In the genomic region with DNA sequence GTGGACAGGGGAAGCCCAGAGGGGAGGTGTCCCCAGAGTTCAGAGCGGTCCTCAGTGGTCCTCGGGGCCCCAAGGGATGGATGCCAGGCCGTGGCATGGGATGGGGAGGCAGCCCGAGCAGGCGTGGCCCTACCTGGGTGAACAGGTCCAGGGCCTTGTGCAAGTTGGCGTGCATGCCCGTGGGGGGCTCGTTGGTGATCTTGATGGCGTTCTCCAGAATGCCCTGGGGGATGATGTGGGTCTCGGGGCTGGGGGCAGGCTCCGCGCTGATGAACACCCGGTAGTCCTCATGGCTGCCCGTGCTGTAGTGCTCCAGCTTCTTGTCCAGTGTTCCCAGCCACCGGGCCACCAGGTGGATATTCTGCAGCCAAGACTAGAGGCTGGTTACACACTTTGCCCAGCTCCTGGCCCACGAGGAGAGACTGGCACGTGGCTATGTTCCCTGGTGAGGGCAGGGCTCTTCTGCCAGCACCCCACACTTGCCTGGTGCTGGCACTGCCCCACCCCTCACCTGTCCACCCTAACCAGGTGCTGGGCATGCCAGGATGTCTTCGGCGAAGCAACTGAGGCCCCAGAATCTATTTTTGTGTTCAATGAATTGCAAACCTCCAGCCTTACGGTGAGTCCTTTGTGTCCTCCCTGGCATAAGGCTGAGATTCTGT, we compare ENCODE assay signal across 14 cellular contexts. TPM values are rescaled to one million over a fixed set of nuclear protein-coding genes. Genes with fewer than 3 reads are reported as not detected.
DNase-seq lines count a peak whose midpoint lies in the region; ATAC-seq lines count a peak whose summit lies in the region.
"Had no signal": no experiment of that assay in that cellular context is flagged by ENCODE, and none has a peak within 500 bp of the region (broad histone marks: within the 10 kb centered on the region; RNA-seq: fewer than 3 reads in every experiment).

No MANE protein-coding gene starts in this region.

- no peak overlapping the region for H3K27ac ChIP-seq in CD4-positive, alpha-beta memory T cell (ENCODE audit: low read depth, low read length)
- no peak overlapping the region for H3K27ac ChIP-seq in neuronal stem cell (replicated peaks; ENCODE audit: low read length)
- H3K27ac ChIP-seq: KMS-11 had no signal

- no peak overlapping the region for H2BK5ac ChIP-seq in neuronal stem cell (ENCODE audit: low read length)

- H3K27me3 Mint-ChIP-seq in activated T-cell treated with anti-CD3 and anti-CD28 coated beads, Interleukin-2, amount 50 U/mL, for 24 hours = no peaks in the 10 kb centered on the region
- H3K27me3 Mint-ChIP-seq in activated T-cell treated with anti-CD3 and anti-CD28 coated beads, Interleukin-2, amount 50 U/mL, for 4 hours (ENCODE audit: low read depth) = no peaks in the 10 kb centered on the region
- no peaks in the 10 kb centered on the region for H3K27me3 Mint-ChIP-seq in CD4-positive, alpha-beta memory T cell
- peaks cover 2% of the 10 kb centered on the region for H3K27me3 Mint-ChIP-seq in activated T-helper 1 cell treated with anti-CD3 and anti-CD28 coated beads, Interleukin-12 subunit alpha, Interleukin-12 subunit beta, Interleukin-2, Interleukin-4 antibody, amounts not matched to agents 30 ng/mL and 10 ng/mL and 1 ng/mL, durations not matched to agents 14 hours and 24 hours and 36 hours (ENCODE audit: insufficient read depth)

- H4K8ac ChIP-seq in neuronal stem cell (ENCODE audit: low read depth, low read length) = peak overlapping the region; percentile 30

- no peaks in the 10 kb centered on the region for H3K4me1 ChIP-seq in CD4-positive, alpha-beta memory T cell (ENCODE audit: insufficient read depth, low read length)
- peaks cover 6 to 11% of the 10 kb centered on the region in 2 donors for H3K4me1 ChIP-seq in neuronal stem cell (ENCODE audit: control insufficient read depth in 2 of 2, insufficient read depth in 1 of 2, low read depth in 1 of 2, low read length in 2 of 2)

- H3K4ac ChIP-seq in neuronal stem cell (ENCODE audit: low read length) = no peak overlapping the region

- H2BK15ac ChIP-seq in neuronal stem cell (ENCODE audit: low read length) = no peak overlapping the region

- no peaks in the 10 kb centered on the region for H3K36me3 ChIP-seq in CD4-positive, alpha-beta memory T cell (ENCODE audit: insufficient read depth, low read length)
- no peaks in the 10 kb centered on the region for H3K36me3 ChIP-seq in neuronal stem cell (replicated peaks in 1 of 2; ENCODE audit: control insufficient read depth in 2 of 2, insufficient read depth in 2 of 2, low read length in 2 of 2)
- H3K36me3 ChIP-seq: MG63 had no signal

- intact Hi-C loops in CD4-positive, alpha-beta memory T cell (cut with micrococcal nuclease) = no loop called here
- intact Hi-C loops in activated T-helper 1 cell treated with anti-CD3 and anti-CD28 coated beads, Interleukin-12 subunit alpha, Interleukin-12 subunit beta, Interleukin-2, Interleukin-4 antibody, amounts not matched to agents 30 ng/mL and 10 ng/mL and 1 ng/mL, durations not matched to agents 14 hours and 24 hours and 36 hours (cut with micrococcal nuclease) = no loop called here

- in situ Hi-C loops in G401 (cut with HindIII; ENCODE audit: low sequenced_read_pairs) = loop anchor here (25.0 kb wide), 1 partner anchor 175 kb away; no protein-coding TSS in a partner anchor

- H3K36me3 Mint-ChIP-seq in activated T-cell treated with anti-CD3 and anti-CD28 coated beads, Interleukin-2, amount 50 U/mL, for 24 hours (ENCODE audit: low read depth) = no peaks in the 10 kb centered on the region
- H3K36me3 Mint-ChIP-seq in activated T-cell treated with anti-CD3 and anti-CD28 coated beads, Interleukin-2, amount 50 U/mL, for 4 hours (ENCODE audit: insufficient read depth) = no peaks in the 10 kb centered on the region
- H3K36me3 Mint-ChIP-seq in CD4-positive, alpha-beta memory T cell = no peaks in the 10 kb centered on the region
- H3K36me3 Mint-ChIP-seq in activated T-helper 1 cell treated with anti-CD3 and anti-CD28 coated beads, Interleukin-12 subunit alpha, Interleukin-12 subunit beta, Interleukin-2, Interleukin-4 antibody, amounts not matched to agents 30 ng/mL and 10 ng/mL and 1 ng/mL, durations not matched to agents 14 hours and 24 hours and 36 hours (ENCODE audit: low read depth) = no peaks in the 10 kb centered on the region

- peak overlapping the region; percentile 65 for H3K14ac ChIP-seq in neuronal stem cell (ENCODE audit: low read length)

- peak overlapping the region; percentile 92 for H3K23ac ChIP-seq in neuronal stem cell (ENCODE audit: low read depth, low read length, poor library complexity)

- H3K4me3 ChIP-seq in CD4-positive, alpha-beta memory T cell (ENCODE audit: low read length in 2 of 2) = no peak overlapping the region
- H3K4me3 ChIP-seq in neuronal stem cell (ENCODE audit: low read length in 2 of 2) = no peak overlapping the region
- H3K4me3 ChIP-seq: MG63 had no signal

- H3K4me3 Mint-ChIP-seq in activated T-cell treated with anti-CD3 and anti-CD28 coated beads, Interleukin-2, amount 50 U/mL, for 24 hours = no peak overlapping the region
- H3K4me3 Mint-ChIP-seq in activated T-cell treated with anti-CD3 and anti-CD28 coated beads, Interleukin-2, amount 50 U/mL, for 4 hours = no peak overlapping the region
- peak overlapping the region in 3 of 8 donors; percentile 8 to 31 (median 15) for H3K4me3 Mint-ChIP-seq in CD4-positive, alpha-beta memory T cell
- H3K4me3 Mint-ChIP-seq in activated T-helper 1 cell treated with anti-CD3 and anti-CD28 coated beads, Interleukin-12 subunit alpha, Interleukin-12 subunit beta, Interleukin-2, Interleukin-4 antibody, amounts not matched to agents 30 ng/mL and 10 ng/mL and 1 ng/mL, durations not matched to agents 14 hours and 24 hours and 36 hours = no peak overlapping the region
- H3K4me3 Mint-ChIP-seq: HFFc6 had no signal

- H3K27ac Mint-ChIP-seq in activated T-cell treated with anti-CD3 and anti-CD28 coated beads, Interleukin-2, amount 50 U/mL, for 24 hours = peak overlapping the region; percentile 68
- peak overlapping the region in 5 of 7 donors; percentile 42 to 87 (median 78) for H3K27ac Mint-ChIP-seq in CD4-positive, alpha-beta memory T cell
- H3K27ac Mint-ChIP-seq in activated T-helper 1 cell treated with anti-CD3 and anti-CD28 coated beads, Interleukin-12 subunit alpha, Interleukin-12 subunit beta, Interleukin-2, Interleukin-4 antibody, amounts not matched to agents 30 ng/mL and 10 ng/mL and 1 ng/mL, durations not matched to agents 14 hours and 24 hours and 36 hours = peak overlapping the region; percentile 34
- H3K27ac Mint-ChIP-seq: HFFc6 had no signal

- peak overlapping the region; percentile 17 for H2BK12ac ChIP-seq in neuronal stem cell (ENCODE audit: low read length)

- no peaks in the 10 kb centered on the region for H3K4me1 Mint-ChIP-seq in activated T-cell treated with anti-CD3 and anti-CD28 coated beads, Interleukin-2, amount 50 U/mL, for 24 hours (ENCODE audit: low read depth)
- no peaks in the 10 kb centered on the region for H3K4me1 Mint-ChIP-seq in activated T-cell treated with anti-CD3 and anti-CD28 coated beads, Interleukin-2, amount 50 U/mL, for 4 hours (ENCODE audit: low read depth)
- peaks cover 0 to 5% (median 3%) of the 10 kb centered on the region in 4 donors for H3K4me1 Mint-ChIP-seq in CD4-positive, alpha-beta memory T cell
- H3K4me1 Mint-ChIP-seq in activated T-helper 1 cell treated with anti-CD3 and anti-CD28 coated beads, Interleukin-12 subunit alpha, Interleukin-12 subunit beta, Interleukin-2, Interleukin-4 antibody, amounts not matched to agents 30 ng/mL and 10 ng/mL and 1 ng/mL, durations not matched to agents 14 hours and 24 hours and 36 hours (ENCODE audit: low read depth) = no peaks in the 10 kb centered on the region

- H2AFZ ChIP-seq in neuronal stem cell (ENCODE audit: low read length) = no peak overlapping the region

- H3K4me2 ChIP-seq in neuronal stem cell (ENCODE audit: insufficient read depth, low read length, poor library complexity, severe bottlenecking) = no peak overlapping the region
- H3K4me2 ChIP-seq: KMS-11 had no signal

- H3K9me3 ChIP-seq in CD4-positive, alpha-beta memory T cell (ENCODE audit: control insufficient read depth in 1 of 2, low read length in 2 of 2) = no peaks in the 10 kb centered on the region
- H3K9me3 ChIP-seq in neuronal stem cell (replicated peaks in 1 of 2; ENCODE audit: control insufficient read depth in 2 of 2, insufficient read depth in 1 of 2, low read depth in 1 of 2, low read length in 2 of 2) = no peaks in the 10 kb centered on the region
- H3K9me3 ChIP-seq: MG63 had no signal

- no peak overlapping the region for H2AK5ac ChIP-seq in neuronal stem cell (ENCODE audit: low read depth, low read length)

- CTCF ChIA-PET in CD4-positive, alpha-beta memory T cell (lab: Charles Lee; ENCODE audit: partially characterized antibody) = no interaction called here

- POLR2A ChIA-PET in CD4-positive, alpha-beta memory T cell (lab: Charles Lee; ENCODE audit: partially characterized antibody) = no interaction called here

- H3K9ac ChIP-seq in neuronal stem cell (ENCODE audit: low read depth, low read length, poor library complexity) = no peak overlapping the region
- H3K9ac ChIP-seq: KMS-11 had no signal

- H3K79me1 ChIP-seq in neuronal stem cell (ENCODE audit: low read depth, low read length) = no peaks in the 10 kb centered on the region

- H4K91ac ChIP-seq in neuronal stem cell (ENCODE audit: low read depth, low read length, poor library complexity) = no peak overlapping the region

- no peak for DNase-seq in activated T-cell treated with anti-CD3 and anti-CD28 coated beads, Interleukin-2, amount 50 U/mL, for 24 hours
- DNase-seq in activated T-cell treated with anti-CD3 and anti-CD28 coated beads, Interleukin-2, amount 50 U/mL, for 4 hours = no peak
- no peak for DNase-seq in CD4-positive, alpha-beta memory T cell
- no peak for DNase-seq in activated T-helper 1 cell treated with anti-CD3 and anti-CD28 coated beads, Interleukin-12 subunit alpha, Interleukin-12 subunit beta, Interleukin-2, Interleukin-4 antibody, amounts not matched to agents 30 ng/mL and 10 ng/mL and 1 ng/mL, durations not matched to agents 14 hours and 24 hours and 36 hours (ENCODE audit: low spot score)
- DNase-seq in neuronal stem cell (ENCODE audit: low spot score) (no peak), G401 (ENCODE audit: low spot score) (no peak), NCI-H1694 (lab: John Stamatoyannopoulos, UW) (no peak)
- no peak for DNase-seq in stimulated activated CD4-positive, alpha-beta T cell treated with anti-CD3 and anti-CD28 coated beads, Interleukin-2, amount 100 ng/mL, for 48 hours
- DNase-seq: HFFc6, NCI-H1105 treated with DMSO at 0.1 percent for 48 hours, NCI-H1930, SIG-M5 had no signal

- H2BK120ac ChIP-seq in neuronal stem cell (ENCODE audit: low read depth, low read length) = no peak overlapping the region

- H3K27me3 ChIP-seq in CD4-positive, alpha-beta memory T cell (ENCODE audit: insufficient read depth, low read length) = no peaks in the 10 kb centered on the region
- H3K27me3 ChIP-seq in neuronal stem cell (ENCODE audit: control insufficient read depth in 3 of 3, insufficient read depth in 3 of 3, low read depth in 1 of 3, low read length in 3 of 3) = peaks cover 0 to 2% (median 0%) of the 10 kb centered on the region in 3 experiments
- H3K27me3 ChIP-seq: MG63 had no signal

- peaks cover 3% of the 10 kb centered on the region for H3K9me3 Mint-ChIP-seq in activated T-cell treated with anti-CD3 and anti-CD28 coated beads, Interleukin-2, amount 50 U/mL, for 24 hours
- H3K9me3 Mint-ChIP-seq in activated T-cell treated with anti-CD3 and anti-CD28 coated beads, Interleukin-2, amount 50 U/mL, for 4 hours = no peaks in the 10 kb centered on the region
- no peaks in the 10 kb centered on the region for H3K9me3 Mint-ChIP-seq in CD4-positive, alpha-beta memory T cell
- H3K9me3 Mint-ChIP-seq in activated T-helper 1 cell treated with anti-CD3 and anti-CD28 coated beads, Interleukin-12 subunit alpha, Interleukin-12 subunit beta, Interleukin-2, Interleukin-4 antibody, amounts not matched to agents 30 ng/mL and 10 ng/mL and 1 ng/mL, durations not matched to agents 14 hours and 24 hours and 36 hours = no peaks in the 10 kb centered on the region

- ATAC-seq in activated T-cell treated with anti-CD3 and anti-CD28 coated beads, Interleukin-2, amount 50 U/mL, for 4 hours = no peak

- no CpG with 5 or more reads among the region's 20 CpGs for WGBS in neuronal stem cell (ENCODE audit: extremely low coverage in 2 of 2, insufficient read length in 2 of 2, insufficient replicate concordance in 1 of 2), 2 donors

- H3K18ac ChIP-seq in neuronal stem cell (ENCODE audit: low read length) = peak overlapping the region; percentile 84

RNA-seq across cellular contexts. Expression of a gene that starts 59.2 kb away (rescaled TPM):
- 10 to 100 TPM; 47.4 to 51.7 (median 47.5) TPM for total RNA-seq in activated T-cell treated with anti-CD3 and anti-CD28 coated beads, Interleukin-2, amount 50 U/mL, for 4 hours
- total RNA-seq in CD4-positive, alpha-beta memory T cell = 10 to 100 TPM; 84.4 to 84.8 TPM
- 10 to 100 TPM; 33.9 to 36.6 TPM for polyA plus RNA-seq in CD4-positive, alpha-beta memory T cell
- 71.9 and 73.5 TPM in 2 replicates for total RNA-seq in activated T-helper 1 cell treated with anti-CD3 and anti-CD28 coated beads, Interleukin-12 subunit alpha, Interleukin-12 subunit beta, Interleukin-2, Interleukin-4 antibody, amounts not matched to agents 30 ng/mL and 10 ng/mL and 1 ng/mL, durations not matched to agents 14 hours and 24 hours and 36 hours
- polyA plus RNA-seq in neuronal stem cell (2013, experiment 1 of 2) = 28.6 TPM
- 27.5 TPM for polyA plus RNA-seq in neuronal stem cell (2013, experiment 2 of 2)
- 16.3 and 43.0 TPM in 2 replicates for total RNA-seq in G401 (2014; rRNA removed; shearing (Covaris generic))
